In genomic region chr5:135050244-135050767, GRCh38 we compare ENCODE assay signal across 2 cellular contexts.
TF ChIP-seq lines count a peak whose summit lies in the region.

No MANE protein-coding gene starts in this region.

TF ChIP-seq in SK-N-SH, 30 proteins besides CTCF, POLR2A, EP300 and RAD21:
- TF ChIP-seq NFIC (IDR thresholded peaks at IDR 0.05; ENCODE audit: borderline replicate concordance) (no peak), TAF1 (IDR thresholded peaks at IDR 0.05; ENCODE audit: borderline replicate concordance, low read depth, low read length) (no peak), GABPA (IDR thresholded peaks at IDR 0.05; ENCODE audit: low read depth) (no peak), FOXM1 (IDR thresholded peaks at IDR 0.05; ENCODE audit: low read depth) (no peak), SIN3A (IDR thresholded peaks at IDR 0.05; ENCODE audit: borderline replicate concordance, low read depth, low read length) (no peak), MAX (IDR thresholded peaks at IDR 0.05; ENCODE audit: low read depth) (no peak), JUND (IDR thresholded peaks at IDR 0.05) (no peak), TCF12 (IDR thresholded peaks at IDR 0.05) (no peak), RFX5 (IDR thresholded peaks at IDR 0.05; ENCODE audit: low read length) (no peak), MEF2A (IDR thresholded peaks at IDR 0.05; ENCODE audit: borderline replicate concordance, low read depth) (no peak), TEAD4 (IDR thresholded peaks at IDR 0.05; ENCODE audit: borderline replicate concordance, insufficient read depth) (no peak), SMC3 (IDR thresholded peaks at IDR 0.05; ENCODE audit: low read depth, low read length) (no peak), NRF1 (IDR thresholded peaks at IDR 0.05; ENCODE audit: low read depth, low read length) (no peak), CHD2 (IDR thresholded peaks at IDR 0.05; ENCODE audit: low read length, partially characterized antibody) (no peak), ELF1 (IDR thresholded peaks at IDR 0.05) (no peak), MXI1 (IDR thresholded peaks at IDR 0.05; ENCODE audit: low read depth, low read length) (no peak)

TF ChIP-seq in SK-N-SH treated with all-trans-retinoic acid at 6 μM for 48 hours, 23 proteins besides CTCF, POLR2A, EP300 and RAD21:
- TF ChIP-seq OSR1 (CRISPR knock-in tag; IDR thresholded peaks at IDR 0.05) = no peak
- TF ChIP-seq SNAI2 (CRISPR knock-in tag; IDR thresholded peaks at IDR 0.05) = no peak
- no peak for TF ChIP-seq ZC3H10 (CRISPR knock-in tag; IDR thresholded peaks at IDR 0.05)
- no peak for TF ChIP-seq ZFP30 (CRISPR knock-in tag; IDR thresholded peaks at IDR 0.05)
- TF ChIP-seq PATZ1 (CRISPR knock-in tag; IDR thresholded peaks at IDR 0.05; ENCODE audit: borderline replicate concordance) = no peak
- TF ChIP-seq ZNF70 (CRISPR knock-in tag; IDR thresholded peaks at IDR 0.05) = no peak
- no peak for TF ChIP-seq GLIS3 (CRISPR knock-in tag; IDR thresholded peaks at IDR 0.05)
- no peak for TF ChIP-seq ZNF8 (CRISPR knock-in tag; IDR thresholded peaks at IDR 0.05)
- TF ChIP-seq ISL1 (CRISPR knock-in tag; IDR thresholded peaks at IDR 0.05) = no peak
- TF ChIP-seq CSRNP3 (CRISPR knock-in tag; IDR thresholded peaks at IDR 0.05) = no peak
- no peak for TF ChIP-seq ZFP3 (CRISPR knock-in tag; IDR thresholded peaks at IDR 0.05)
- TF ChIP-seq CREB5 (CRISPR knock-in tag; IDR thresholded peaks at IDR 0.05; ENCODE audit: low read depth) = no peak
- no peak for TF ChIP-seq ZNF565 (CRISPR knock-in tag; conservative IDR thresholded peaks at IDR 0.05; ENCODE audit: low read depth)
- no peak for TF ChIP-seq RARB (CRISPR knock-in tag; IDR thresholded peaks at IDR 0.05)
- no peak for TF ChIP-seq POU6F1 (CRISPR knock-in tag; IDR thresholded peaks at IDR 0.05; ENCODE audit: borderline replicate concordance, low read depth)
- no peak for TF ChIP-seq ARNTL (CRISPR knock-in tag; IDR thresholded peaks at IDR 0.05; ENCODE audit: borderline replicate concordance, low read depth)
- TF ChIP-seq TSHZ2 (CRISPR knock-in tag; IDR thresholded peaks at IDR 0.05) = no peak
- TF ChIP-seq CSDC2 (CRISPR knock-in tag; IDR thresholded peaks at IDR 0.05) = no peak
- no peak for TF ChIP-seq ESRRG (CRISPR knock-in tag; IDR thresholded peaks at IDR 0.05)
